ENCODE assay signal across 1 cellular context in genomic region chr19:41615207-41615606, GRCh38.
A peak's percentile ranks its signal among the peaks of the same experiment; 100 is the strongest.
TF ChIP-seq lines count a peak whose summit lies in the region.

No MANE protein-coding gene starts in this region.

TF ChIP-seq in HepG2, 621 proteins besides CTCF, POLR2A, EP300 and RAD21 (continued from another document):
- TF ChIP-seq, protein P1, sequence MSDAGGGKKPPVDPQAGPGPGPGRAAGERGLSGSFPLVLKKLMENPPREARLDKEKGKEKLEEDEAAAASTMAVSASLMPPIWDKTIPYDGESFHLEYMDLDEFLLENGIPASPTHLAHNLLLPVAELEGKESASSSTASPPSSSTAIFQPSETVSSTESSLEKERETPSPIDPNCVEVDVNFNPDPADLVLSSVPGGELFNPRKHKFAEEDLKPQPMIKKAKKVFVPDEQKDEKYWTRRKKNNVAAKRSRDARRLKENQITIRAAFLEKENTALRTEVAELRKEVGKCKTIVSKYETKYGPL (CRISPR knock-in tag; IDR thresholded peaks at IDR 0.05), result no peak
- TF ChIP-seq NFKBIZ (CRISPR knock-in tag; IDR thresholded peaks at IDR 0.05) (no peak), ZNF687 (CRISPR knock-in tag; IDR thresholded peaks at IDR 0.05) (no peak), CC2D1A (CRISPR knock-in tag; IDR thresholded peaks at IDR 0.05) (no peak)
- TF ChIP-seq, protein P2, sequence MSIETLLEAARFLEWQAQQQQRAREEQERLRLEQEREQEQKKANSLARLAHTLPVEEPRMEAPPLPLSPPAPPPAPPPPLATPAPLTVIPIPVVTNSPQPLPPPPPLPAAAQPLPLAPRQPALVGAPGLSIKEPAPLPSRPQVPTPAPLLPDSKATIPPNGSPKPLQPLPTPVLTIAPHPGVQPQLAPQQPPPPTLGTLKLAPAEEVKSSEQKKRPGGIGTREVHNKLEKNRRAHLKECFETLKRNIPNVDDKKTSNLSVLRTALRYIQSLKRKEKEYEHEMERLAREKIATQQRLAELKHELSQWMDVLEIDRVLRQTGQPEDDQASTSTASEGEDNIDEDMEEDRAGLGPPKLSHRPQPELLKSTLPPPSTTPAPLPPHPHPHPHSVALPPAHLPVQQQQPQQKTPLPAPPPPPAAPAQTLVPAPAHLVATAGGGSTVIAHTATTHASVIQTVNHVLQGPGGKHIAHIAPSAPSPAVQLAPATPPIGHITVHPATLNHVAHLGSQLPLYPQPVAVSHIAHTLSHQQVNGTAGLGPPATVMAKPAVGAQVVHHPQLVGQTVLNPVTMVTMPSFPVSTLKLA (IDR thresholded peaks at IDR 0.05), result peak; percentile 19; the same call in 1 of the 2 replicates
